Comparison of ENCODE assay signal across 8 cellular contexts in the genomic region with DNA sequence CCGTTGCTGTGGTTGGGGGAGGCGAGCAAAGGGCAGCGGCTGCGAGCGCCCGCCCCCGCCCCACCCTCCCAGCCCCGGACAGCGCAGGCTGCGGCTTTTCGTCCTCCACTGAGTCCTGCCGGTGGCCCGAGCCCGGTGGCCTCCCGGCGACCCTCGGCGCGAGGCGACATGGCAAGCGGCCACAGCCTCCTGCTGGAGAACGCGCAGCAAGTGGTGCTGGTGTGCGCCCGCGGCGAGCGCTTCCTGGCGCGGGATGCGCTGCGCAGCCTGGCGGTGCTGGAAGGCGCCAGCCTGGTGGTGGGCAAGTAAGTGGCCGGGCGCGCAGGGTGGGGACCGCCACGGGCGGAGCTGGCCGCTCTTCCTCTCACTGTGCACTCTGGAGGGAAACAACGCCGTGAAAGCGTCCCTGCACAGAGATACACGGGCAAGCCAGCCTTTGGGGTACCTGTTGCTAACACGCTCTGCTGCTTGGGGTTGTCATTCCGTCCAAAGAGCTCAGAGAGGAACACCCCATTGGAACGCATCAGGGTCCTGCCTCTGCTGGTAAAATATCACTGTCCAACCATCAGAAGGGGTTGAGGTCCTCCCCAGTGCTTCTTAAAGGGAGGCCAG. TPM values are rescaled to one million over a fixed set of nuclear protein-coding genes. Genes with fewer than 3 reads are reported as not detected.
DNase-seq lines count a peak whose midpoint lies in the region; ATAC-seq and TF ChIP-seq lines count a peak whose summit lies in the region.

Gene AMDHD1, plus strand, starts transcription at position 101 of the 612 bp plus-strand sequence. Its CDS starts 68 bp downstream, at position 169.

- ATAC-seq in HG02623 (IDR thresholded peaks at IDR 0.05; ENCODE audit: unreplicated experiment) (peak; percentile 55), lower lobe of right lung (peak; percentile 85 to 89)

- peak within 1 kb of the TSS; percentile 94 for H3K4me3 ChIP-seq in lower lobe of right lung

- H3K36me3 ChIP-seq in lower lobe of right lung, result no peaks in the 10 kb centered on the region

- peak; percentile 76 for DNase-seq in DMS 273 (lab: John Stamatoyannopoulos, UW; ENCODE audit: unreplicated experiment)
- DNase-seq in DMS 273 treated with DMSO at 0.1 percent for 48 hours (lab: John Stamatoyannopoulos, UW), result no peak
- DNase-seq in NCI-H1105 treated with DMSO at 0.1 percent for 48 hours (lab: John Stamatoyannopoulos, UW), result peak; percentile 50
- DNase-seq in activated CD4-positive, alpha-beta T cell treated with anti-CD3 and anti-CD28 coated beads for 4 hours, result peak; percentile 39 to 47
- DNase-seq in dermis microvascular lymphatic vessel endothelial cell (ENCODE audit: low read depth in 2 of 2), result peak; percentile 26 to 59
- peak; percentile 74 for DNase-seq in lower lobe of right lung
- peak; percentile 26 for DNase-seq in stimulated activated CD8-positive, alpha-beta memory T cell treated with anti-CD3 and anti-CD28 coated beads, Interleukin-12 subunit alpha, Interleukin-12 subunit beta, amount 100 ng/mL, for 1 hour (ENCODE audit: low read depth)

- peak within 1 kb of the TSS; percentile 84 for H3K27ac ChIP-seq in lower lobe of right lung

- peaks cover 7% of the 10 kb centered on the region for H3K4me1 ChIP-seq in lower lobe of right lung

- intact Hi-C loops in lower lobe of right lung (cut with DNase I), result no loop called here

- TF ChIP-seq CTCF in lower lobe of right lung (IDR thresholded peaks at IDR 0.05), result peak; percentile 48

- H3K9me3 ChIP-seq in lower lobe of right lung, result no peaks in the 10 kb centered on the region

- H3K27me3 ChIP-seq in lower lobe of right lung (ENCODE audit: low read depth), result no peaks in the 10 kb centered on the region

RNA-seq across cellular contexts. Expression of gene AMDHD1, which starts in this region (rescaled TPM):
- under 0.01 TPM in 2 replicates for total RNA-seq in dermis microvascular lymphatic vessel endothelial cell
- total RNA-seq in lower lobe of right lung, result 1.8 TPM

Comparison
In these comparisons a context has a peak if more than half of its experiments do, and no peak if none do; other contexts are left out.
1. Peak in DNase-seq in dermis microvascular lymphatic vessel endothelial cell; RNA of the gene not detected or under 1 TPM.